In genomic region chrX:101391831-101392230, GRCh38 we compare ENCODE assay signal across 8 cellular contexts. TPM values are rescaled to one million over a fixed set of nuclear protein-coding genes. Genes with fewer than 3 reads are reported as not detected.
DNase-seq lines count a peak whose midpoint lies in the region; ATAC-seq and TF ChIP-seq lines count a peak whose summit lies in the region.
"Had no signal": no experiment of that assay in that cellular context is flagged by ENCODE, and none has a peak within 500 bp of the region (broad histone marks: within the 10 kb centered on the region; RNA-seq: fewer than 3 reads in every experiment).

No MANE protein-coding gene starts in this region.

- H2AFZ ChIP-seq in hepatocyte (no peak overlapping the region), smooth muscle cell (ENCODE audit: low read depth) (no peak overlapping the region)

- no peaks in the 10 kb centered on the region for H3K9me3 ChIP-seq in HAP-1
- no peaks in the 10 kb centered on the region for H3K9me3 ChIP-seq in hepatocyte (ENCODE audit: low read depth)
- no peaks in the 10 kb centered on the region for H3K9me3 ChIP-seq in smooth muscle cell (replicated peaks; ENCODE audit: low read depth)
- no peaks in the 10 kb centered on the region for H3K9me3 ChIP-seq in adrenal gland (replicated peaks in 1 of 3)

- in situ Hi-C loops in HAP-1 (cut with MboI; ENCODE audit: low sequenced_read_pairs), result loop anchor here (5.0 kb wide), 1 partner anchor 40 kb away; no protein-coding TSS in a partner anchor

- peaks cover 14% of the 10 kb centered on the region for H3K4me1 Mint-ChIP-seq in WTC11

- H3K9me2 ChIP-seq in hepatocyte (replicated peaks; ENCODE audit: insufficient read depth), result no peaks in the 10 kb centered on the region

- H3K4me3 ChIP-seq in HAP-1, result peak overlapping the region; percentile 75
- peak overlapping the region; percentile 48 for H3K4me3 ChIP-seq in hepatocyte
- H3K4me3 ChIP-seq in smooth muscle cell, result peak overlapping the region; percentile 76
- peak overlapping the region in 1 of 4 donors; percentile 58 for H3K4me3 ChIP-seq in adrenal gland

- H3K36me3 Mint-ChIP-seq in WTC11, result peaks cover 45% of the 10 kb centered on the region

- H3F3A ChIP-seq in smooth muscle cell (ENCODE audit: low read depth), result no peaks in the 10 kb centered on the region

- peak overlapping the region; percentile 97 for H3K27ac Mint-ChIP-seq in WTC11

- H3K4me2 ChIP-seq in hepatocyte, result peak overlapping the region; percentile 85
- H3K4me2 ChIP-seq in smooth muscle cell, result peak overlapping the region; percentile 85

- H3K4me1 ChIP-seq in HAP-1 (peaks cover 21% of the 10 kb centered on the region), hepatocyte (ENCODE audit: insufficient read depth) (no peaks in the 10 kb centered on the region), smooth muscle cell (ENCODE audit: low read depth) (no peaks in the 10 kb centered on the region), adrenal gland (replicated peaks in 1 of 2) (no peaks in the 10 kb centered on the region)

- TF ChIP-seq CTCF in WTC11 (IDR thresholded peaks at IDR 0.05), result no peak
- no peak for TF ChIP-seq CTCF in hepatocyte (IDR thresholded peaks at IDR 0.05; ENCODE audit: poor library complexity)
- no peak for TF ChIP-seq CTCF in smooth muscle cell (IDR thresholded peaks at IDR 0.05; ENCODE audit: borderline replicate concordance, insufficient read depth, poor library complexity, severe bottlenecking)
- TF ChIP-seq CTCF in adrenal gland (IDR thresholded peaks at IDR 0.05), result no peak

- 50% methylated on average over 6 of the region's 6 CpGs for WGBS in hepatocyte (ENCODE audit: low lambda C conversion rate, missing lambda C conversion rate)
- 40% methylated on average over 6 of the region's 6 CpGs for WGBS in smooth muscle cell (ENCODE audit: low lambda C conversion rate)
- WGBS in adrenal gland, 4 donors, result 32 to 67% (median 60%) methylated on average over 6 of the region's 6 CpGs

- no peaks in the 10 kb centered on the region for H3K9me3 Mint-ChIP-seq in WTC11

- H3K27me3 ChIP-seq in HAP-1 (ENCODE audit: low read depth) (no peaks in the 10 kb centered on the region; the same call in 1 of the 2 replicates), hepatocyte (no peaks in the 10 kb centered on the region), smooth muscle cell (ENCODE audit: low read depth) (no peaks in the 10 kb centered on the region), adrenal gland (no peaks in the 10 kb centered on the region)

- H3K36me3 ChIP-seq in HAP-1 (replicated peaks) (peaks cover 54% of the 10 kb centered on the region), hepatocyte (replicated peaks; ENCODE audit: insufficient read depth, low read depth) (no peaks in the 10 kb centered on the region), smooth muscle cell (ENCODE audit: low read depth) (no peaks in the 10 kb centered on the region), adrenal gland (replicated peaks in 1 of 2) (no peaks in the 10 kb centered on the region)

- intact Hi-C loops in adrenal gland (cut with DNase I), result no loop called here

- H3K4me3 Mint-ChIP-seq in WTC11, result peak overlapping the region; percentile 92

- no peak for ATAC-seq in WTC11

- TF ChIP-seq POLR2A in adrenal gland (IDR thresholded peaks at IDR 0.05), result no peak

- H3K9ac ChIP-seq in smooth muscle cell (ENCODE audit: low read depth), result peak overlapping the region; percentile 61

- no peaks in the 10 kb centered on the region for H4K20me1 ChIP-seq in hepatocyte (ENCODE audit: insufficient read depth, poor library complexity, severe bottlenecking)
- H4K20me1 ChIP-seq in smooth muscle cell (ENCODE audit: low read depth), result peaks cover 14% of the 10 kb centered on the region

- no peaks in the 10 kb centered on the region for H3K27me3 Mint-ChIP-seq in WTC11 (ENCODE audit: low read depth)

- H3K79me2 ChIP-seq in hepatocyte (peaks cover 6% of the 10 kb centered on the region), smooth muscle cell (ENCODE audit: low read depth) (peaks cover 7% of the 10 kb centered on the region)

- CTCF ChIA-PET in WTC11 (lab: Charles Lee), result no interaction called here

- H3K27ac ChIP-seq in hepatocyte, result peak overlapping the region; percentile 89
- H3K27ac ChIP-seq in smooth muscle cell (ENCODE audit: low read depth), result peak overlapping the region; percentile 44
- peak overlapping the region in 2 of 5 donors; percentile 75 to 81 for H3K27ac ChIP-seq in adrenal gland

- POLR2A ChIA-PET in WTC11 (lab: Charles Lee), result no interaction called here

- DNase-seq in HAP-1 (ENCODE audit: low spot score in 2 of 2), result no peak
- no peak for DNase-seq in WTC11 (ENCODE audit: low spot score)
- DNase-seq in hepatocyte (ENCODE audit: low spot score), result no peak
- no peak for DNase-seq in smooth muscle cell (lab: John Stamatoyannopoulos, UW; ENCODE audit: unreplicated experiment)
- no peak for DNase-seq in adrenal gland
- no peak for DNase-seq in GOT3 (lab: John Stamatoyannopoulos, UW)
- no peak for DNase-seq in stimulated activated CD4-positive, alpha-beta T cell treated with anti-CD3 and anti-CD28 coated beads, Interleukin-4, amount 100 ng/mL, for 24 hours

TF ChIP-seq in WTC11, 78 proteins besides CTCF, POLR2A, EP300 and RAD21:
- TF ChIP-seq ZNF263 (CRISPR knock-in tag; IDR thresholded peaks at IDR 0.05; ENCODE audit: low read depth), result no peak
- TF ChIP-seq PRRX2 (CRISPR knock-in tag; IDR thresholded peaks at IDR 0.05), result no peak
- no peak for TF ChIP-seq PREB (CRISPR knock-in tag; IDR thresholded peaks at IDR 0.05; ENCODE audit: borderline replicate concordance)
- no peak for TF ChIP-seq ESRRA (CRISPR knock-in tag; IDR thresholded peaks at IDR 0.05; ENCODE audit: borderline replicate concordance)
- no peak for TF ChIP-seq FOXP1 (CRISPR knock-in tag; IDR thresholded peaks at IDR 0.05; ENCODE audit: borderline replicate concordance)

RNA-seq across cellular contexts. Expression of gene RPL36A, which starts 1.0 kb away (rescaled TPM):
- total RNA-seq in WTC11 (2021) (320 to 429 TPM (median 409 TPM) in 3 replicates), hepatocyte (2,118 and 2,358 TPM in 2 replicates), smooth muscle cell (2,676 and 3,414 TPM in 2 replicates), adrenal gland (1,000 to 10,000 TPM in 2 of 8 donors, 100 to 1,000 TPM in 6; 122 to 1,462 (median 182) TPM)
- polyA plus RNA-seq in hepatocyte (245 and 263 TPM in 2 replicates), smooth muscle cell (301 and 319 TPM in 2 replicates), adrenal gland (1,000 to 10,000 TPM in 2 of 3 donors, 100 to 1,000 TPM in 1; 990 to 3,551 (median 1,778) TPM)

RNA-seq across cellular contexts. Expression of gene BTK, which starts 5.8 kb away (rescaled TPM):
- total RNA-seq in WTC11 (2021) (0.66 to 1.1 TPM (median 0.74 TPM) in 3 replicates), hepatocyte (0.70 and 0.96 TPM in 2 replicates), smooth muscle cell (not detected in 2 replicates), adrenal gland (10 to 100 TPM in 1 of 8 donors, 1 to 10 TPM in 7; 2.8 to 14.8 (median 6.1) TPM)
- polyA plus RNA-seq in hepatocyte (0.62 and 1.4 TPM in 2 replicates), smooth muscle cell (0.72 TPM in 1 of 2 replicates, not detected in the other), adrenal gland (1 to 10 TPM; 4.0 to 6.3 (median 5.0) TPM)
- total RNA-seq: T-helper 1 cell treated with Interleukin-12 subunit alpha and Interleukin-12 subunit beta and Interleukin-4 antibody, amounts not matched to agents 30 ng/mL and 1 ng/mL, for 36 hours had no signal

RNA-seq across cellular contexts. Expression of gene GLA, which starts 15.9 kb away (rescaled TPM):
- total RNA-seq in WTC11 (2021), result 39.4 to 44.9 TPM (median 44.7 TPM) in 3 replicates
- total RNA-seq in hepatocyte, result 134 and 147 TPM in 2 replicates
- polyA plus RNA-seq in hepatocyte, result 86.4 and 96.5 TPM in 2 replicates
- total RNA-seq in smooth muscle cell, result 41.2 and 54.0 TPM in 2 replicates
- polyA plus RNA-seq in smooth muscle cell, result 43.2 and 46.9 TPM in 2 replicates
- 10 to 100 TPM; 18.5 to 54.4 (median 43.0) TPM for total RNA-seq in adrenal gland
- 100 to 1,000 TPM in 1 of 3 donors, 10 to 100 TPM in 2; 70.4 to 123 (median 91.5) TPM for polyA plus RNA-seq in adrenal gland

RNA-seq across cellular contexts. Expression of gene HNRNPH2, which starts 16.2 kb away (rescaled TPM):
- total RNA-seq in WTC11 (2021), result 61.2 to 70.9 TPM (median 65.8 TPM) in 3 replicates
- total RNA-seq in hepatocyte, result 74.4 and 76.0 TPM in 2 replicates
- 103 and 112 TPM in 2 replicates for polyA plus RNA-seq in hepatocyte
- 56.4 and 64.4 TPM in 2 replicates for total RNA-seq in smooth muscle cell
- 79.9 and 88.3 TPM in 2 replicates for polyA plus RNA-seq in smooth muscle cell
- 100 to 1,000 TPM in 2 of 8 donors, 10 to 100 TPM in 6; 46.0 to 106 (median 69.9) TPM for total RNA-seq in adrenal gland
- 100 to 1,000 TPM in 1 of 3 donors, 10 to 100 TPM in 2; 44.3 to 182 (median 55.0) TPM for polyA plus RNA-seq in adrenal gland

RNA-seq across cellular contexts. Expression of gene TIMM8A, which starts 43.3 kb away (rescaled TPM):
- total RNA-seq in WTC11 (2021), result 25.6 to 31.8 TPM (median 28.9 TPM) in 3 replicates
- total RNA-seq in hepatocyte, result 8.8 and 10.2 TPM in 2 replicates
- 13.0 and 16.5 TPM in 2 replicates for polyA plus RNA-seq in hepatocyte
- total RNA-seq in smooth muscle cell, result 4.0 and 9.0 TPM in 2 replicates
- 7.6 and 9.5 TPM in 2 replicates for polyA plus RNA-seq in smooth muscle cell
- 10 to 100 TPM in 4 of 8 donors, 1 to 10 TPM in 4; 1.5 to 14.9 (median 9.8) TPM for total RNA-seq in adrenal gland
- 10 to 100 TPM in 1 of 3 donors, 1 to 10 TPM in 2; 4.2 to 12.7 (median 5.0) TPM for polyA plus RNA-seq in adrenal gland
